In genomic region chr21:45651921-45652320, GRCh38 we compare ENCODE assay signal across 8 cellular contexts.
"Had no signal": no experiment of that assay in that cellular context is flagged by ENCODE, and none has a peak within 500 bp of the region (broad histone marks: within the 10 kb centered on the region; RNA-seq: fewer than 3 reads in every experiment).

No MANE protein-coding gene starts in this region.

- H3K9me3 ChIP-seq: HAP-1 had no signal

- H2AFZ ChIP-seq: GM23248 had no signal

- H3K36me3 ChIP-seq: HAP-1 had no signal

- ATAC-seq: HCT116 had no signal

- H3K4me3 ChIP-seq: GM23248, HAP-1 had no signal

- H3K27ac ChIP-seq: GM23248, HL-60 had no signal

- DNase-seq: GM23248, GOT3, H7, HFFc6, IMR-90 had no signal

- H3K9ac ChIP-seq: GM23248 had no signal
